ENCODE assay signal across 8 cellular contexts in genomic region chr2:201070966-201071304, GRCh38. TPM values are rescaled to one million over a fixed set of nuclear protein-coding genes. Genes with fewer than 3 reads are reported as not detected.
DNase-seq lines count a peak whose midpoint lies in the region; ATAC-seq and TF ChIP-seq lines count a peak whose summit lies in the region.

No MANE protein-coding gene starts in this region.

- H3K36me3 Mint-ChIP-seq in Calu3 (ENCODE audit: insufficient read depth, unreplicated experiment): peaks cover 61% of the 10 kb centered on the region
- H3K36me3 Mint-ChIP-seq in activated naive CD4-positive, alpha-beta T cell treated with anti-CD3 and anti-CD28 coated beads, Interleukin-2, amount 50 U/mL, for 72 hours: peaks cover 11 to 16% of the 10 kb centered on the region in 2 donors

- no peaks in the 10 kb centered on the region for H3K9me3 ChIP-seq in HUES48 (ENCODE audit: control insufficient read depth, insufficient read depth, low read length)
- no peaks in the 10 kb centered on the region for H3K9me3 ChIP-seq in iPS-18c (ENCODE audit: control insufficient read depth, insufficient read depth, low read length)
- no peaks in the 10 kb centered on the region for H3K9me3 ChIP-seq in stomach

- no peak overlapping the region for H3K9ac ChIP-seq in HUES48 (ENCODE audit: low read depth, low read length)

- H3K4me1 Mint-ChIP-seq in Calu3 (ENCODE audit: low read depth, unreplicated experiment): peaks cover 34% of the 10 kb centered on the region

- no TSS peak for BruUV-seq in Calu3 (replicated peaks; lab: Mats Ljungman, UMichigan)

- H3K4me3 Mint-ChIP-seq in Calu3 (ENCODE audit: low read depth, unreplicated experiment): peak overlapping the region; percentile 90

- no peaks in the 10 kb centered on the region for H3K9me3 Mint-ChIP-seq in Calu3 (ENCODE audit: low read depth, unreplicated experiment)
- H3K9me3 Mint-ChIP-seq in activated naive CD4-positive, alpha-beta T cell treated with anti-CD3 and anti-CD28 coated beads, Interleukin-2, amount 50 U/mL, for 72 hours: no peaks in the 10 kb centered on the region

- CTCF ChIA-PET in Calu3 (lab: Charles Lee): interaction anchor here (0.7 to 4.0 kb wide), 2 partner anchors 108 to 170 kb away, joined by 3 to 30 read pairs; partner anchors contain the start of gene ORC2

- H3K4me3 ChIP-seq in HUES48 (ENCODE audit: low read depth, low read length) (peak overlapping the region; percentile 96), iPS-18c (ENCODE audit: insufficient read depth, low read depth, low read length) (peak overlapping the region; percentile 62), stomach (peak overlapping the region; percentile 74 to 99 (median 90))

- no peaks in the 10 kb centered on the region for H3K27me3 ChIP-seq in HUES48 (ENCODE audit: control insufficient read depth, insufficient read depth, low read length)
- H3K27me3 ChIP-seq in stomach: no peaks in the 10 kb centered on the region

- H3K4me1 ChIP-seq in HUES48 (ENCODE audit: control insufficient read depth, insufficient read depth, low read length) (no peaks in the 10 kb centered on the region; the same call in 1 of the 2 replicates), stomach (peaks cover 33 to 86% (median 56%) of the 10 kb centered on the region in 4 donors)

- H3K36me3 ChIP-seq in HUES48 (ENCODE audit: control insufficient read depth, insufficient read depth, low read length): no peaks in the 10 kb centered on the region
- H3K36me3 ChIP-seq in stomach: no peaks in the 10 kb centered on the region

- intact Hi-C loops in Calu3 (cut with micrococcal nuclease; ENCODE audit: unreplicated experiment) (no loop called here), stomach (cut with DNase I; ENCODE audit: low total_unique reads) (no loop called here)

- DNase-seq in Calu3: peak; percentile 3
- no peak for DNase-seq in activated naive CD4-positive, alpha-beta T cell treated with anti-CD3 and anti-CD28 coated beads, Interleukin-2, amount 50 U/mL, for 72 hours (ENCODE audit: low spot score in 2 of 2)
- no peak for DNase-seq in stomach
- DNase-seq in 8988T: no peak

- no peak for ATAC-seq in activated naive CD4-positive, alpha-beta T cell treated with anti-CD3 and anti-CD28 coated beads, Interleukin-2, amount 50 U/mL, for 72 hours
- ATAC-seq in GM21390 (IDR thresholded peaks at IDR 0.05; ENCODE audit: unreplicated experiment) (no peak), GM21825 (IDR thresholded peaks at IDR 0.05; ENCODE audit: unreplicated experiment) (no peak)

- TF ChIP-seq EP300 in stomach (IDR thresholded peaks at IDR 0.05): no peak

- peak overlapping the region; percentile 97 for H3K27ac Mint-ChIP-seq in Calu3 (ENCODE audit: unreplicated experiment)
- H3K27ac Mint-ChIP-seq in activated naive CD4-positive, alpha-beta T cell treated with anti-CD3 and anti-CD28 coated beads, Interleukin-2, amount 50 U/mL, for 72 hours: peak overlapping the region; percentile 94

- H3K27ac ChIP-seq in HUES48 (ENCODE audit: low read depth, low read length) (peak overlapping the region; percentile 87), stomach (peak overlapping the region; percentile 85 to 92 (median 90))

- 0 to 1% (median 1%) methylated on average over 6 of the region's 6 CpGs for WGBS in stomach, 5 donors

- TF ChIP-seq CTCF in Calu3 (IDR thresholded peaks at IDR 0.05; ENCODE audit: unreplicated experiment) (no peak), stomach (IDR thresholded peaks at IDR 0.05) (no peak)

- H3K27me3 Mint-ChIP-seq in Calu3 (ENCODE audit: unreplicated experiment): no peaks in the 10 kb centered on the region

- TF ChIP-seq POLR2A in stomach (IDR thresholded peaks at IDR 0.05): no peak

RNA-seq across cellular contexts. Expression of gene HYCC2, which starts 0.5 kb away (rescaled TPM):
- total RNA-seq in Calu3 (2022) (37.5 and 45.6 TPM in 2 replicates), stomach (10 to 100 TPM in 3 of 5 donors, 1 to 10 TPM in 2; 2.9 to 51.6 (median 11.1) TPM)
- 10 to 100 TPM; 20.1 to 42.1 TPM for total RNA-seq in activated naive CD4-positive, alpha-beta T cell treated with anti-CD3 and anti-CD28 coated beads, Interleukin-2, amount 50 U/mL, for 72 hours
- 1 to 10 TPM; 2.4 to 4.0 (median 2.5) TPM for polyA plus RNA-seq in stomach

RNA-seq across cellular contexts. Expression of gene NDUFB3, which starts 0.9 kb away (rescaled TPM):
- total RNA-seq in Calu3 (2022) (133 and 140 TPM in 2 replicates), stomach (100 to 1,000 TPM in 1 of 5 donors, 10 to 100 TPM in 3, 1 to 10 TPM in 1; 3.5 to 130 (median 58.5) TPM)
- total RNA-seq in activated naive CD4-positive, alpha-beta T cell treated with anti-CD3 and anti-CD28 coated beads, Interleukin-2, amount 50 U/mL, for 72 hours: 100 to 1,000 TPM; 112 to 128 TPM
- polyA plus RNA-seq in stomach: 100 to 1,000 TPM in 2 of 3 donors, 10 to 100 TPM in 1; 91.2 to 134 (median 109) TPM

RNA-seq across cellular contexts. Expression of gene CFLAR, which starts 45.0 kb away (rescaled TPM):
- 232 and 285 TPM in 2 replicates for total RNA-seq in Calu3 (2022)
- total RNA-seq in activated naive CD4-positive, alpha-beta T cell treated with anti-CD3 and anti-CD28 coated beads, Interleukin-2, amount 50 U/mL, for 72 hours: 100 to 1,000 TPM; 275 to 321 TPM
- total RNA-seq in stomach: 100 to 1,000 TPM; 149 to 424 (median 247) TPM
- 10 to 100 TPM; 23.3 to 43.4 (median 24.1) TPM for polyA plus RNA-seq in stomach
